14 cellular contexts compared by ENCODE assay signal in the genomic region with DNA sequence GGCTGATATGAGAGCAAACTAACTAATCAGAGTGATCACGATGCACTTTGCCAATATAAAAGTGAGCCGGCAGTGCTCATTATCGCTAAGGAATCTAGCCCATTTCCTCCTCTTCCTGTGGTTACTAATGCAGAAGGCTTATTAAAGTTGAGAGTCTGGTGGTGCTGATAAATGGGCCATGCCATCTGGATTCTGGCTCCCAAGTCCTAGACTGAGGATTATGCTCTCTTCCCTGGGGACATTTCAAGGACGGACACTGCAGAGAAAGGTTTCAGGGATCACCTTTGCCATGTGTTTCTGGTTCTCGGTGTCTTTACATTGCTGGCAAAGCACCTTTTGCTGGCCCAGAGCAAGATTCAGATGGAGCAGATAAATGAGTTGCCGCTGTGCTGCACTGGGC.
DNase-seq lines count a peak whose midpoint lies in the region; ATAC-seq, FAIRE-seq and TF ChIP-seq lines count a peak whose summit lies in the region.
"Had no signal": no experiment of that assay in that cellular context is flagged by ENCODE, and none has a peak within 500 bp of the region (broad histone marks: within the 10 kb centered on the region; RNA-seq: fewer than 3 reads in every experiment).

No MANE protein-coding gene starts in this region.

- TF ChIP-seq EP300 in SK-N-SH (IDR thresholded peaks at IDR 0.05; ENCODE audit: borderline replicate concordance in 1 of 2, low read depth in 1 of 2, low read length in 1 of 2), result peak; percentile 13 to 91; a peak in 2 of 4 replicates

- H3K27me3 ChIP-seq in SK-N-SH (ENCODE audit: insufficient read depth) (no peaks in the 10 kb centered on the region; the same call in 1 of the 2 replicates), endodermal cell (ENCODE audit: control insufficient read depth, insufficient read depth, low read length, poor library complexity, severe bottlenecking) (no peaks in the 10 kb centered on the region), prostate gland (replicated peaks; ENCODE audit: insufficient read depth) (no peaks in the 10 kb centered on the region)

- TF ChIP-seq CTCF in SK-N-SH (IDR thresholded peaks at IDR 0.05), result no peak
- no peak for TF ChIP-seq CTCF in endodermal cell (conservative IDR thresholded peaks at IDR 0.05)
- no peak for TF ChIP-seq CTCF in prostate gland (IDR thresholded peaks at IDR 0.05)

- TF ChIP-seq POLR2A in prostate gland (IDR thresholded peaks at IDR 0.05), result no peak

- CTCF ChIA-PET in SK-N-SH (lab: Yijun Ruan, JAX), result interaction anchor here (0.9 to 6.7 kb wide), 8 partner anchors 14 to 79 kb away, joined by 3 to 96 read pairs (median 18); no protein-coding TSS in a partner anchor

- H3K36me3 Mint-ChIP-seq in endodermal cell (ENCODE audit: low read depth), result peaks cover 2% of the 10 kb centered on the region
- H3K36me3 Mint-ChIP-seq: CD8-positive, alpha-beta T cell; memory B cell had no signal

- no peak overlapping the region for H3K4me3 ChIP-seq in SK-N-SH (ENCODE audit: low read depth in 2 of 2, low read length in 1 of 2)
- no peak overlapping the region for H3K4me3 ChIP-seq in endodermal cell (ENCODE audit: low read length)
- H3K4me3 ChIP-seq in prostate gland, result no peak overlapping the region

- H3F3A ChIP-seq in SK-N-SH (replicated peaks; ENCODE audit: insufficient read depth), result no peaks in the 10 kb centered on the region

- peak; percentile 23 for FAIRE-seq in GM19239 (lab: Jason Lieb, UNC)

- peaks cover 14% of the 10 kb centered on the region for H3K4me1 Mint-ChIP-seq in endodermal cell

- no peaks in the 10 kb centered on the region for H3K36me3 ChIP-seq in SK-N-SH (replicated peaks in 1 of 2; ENCODE audit: control insufficient read depth in 1 of 2, insufficient read depth in 2 of 2, low read length in 1 of 2)
- no peaks in the 10 kb centered on the region for H3K36me3 ChIP-seq in endodermal cell (ENCODE audit: control insufficient read depth, insufficient read depth, low read length)
- H3K36me3 ChIP-seq in prostate gland, result no peaks in the 10 kb centered on the region

- peaks cover 70% of the 10 kb centered on the region for H3K9me3 Mint-ChIP-seq in endodermal cell
- H3K9me3 Mint-ChIP-seq: CD8-positive, alpha-beta T cell had no signal

- no peak overlapping the region for H2AFZ ChIP-seq in SK-N-SH (ENCODE audit: low read depth)

- H3K9ac ChIP-seq in SK-N-SH, result no peak overlapping the region
- no peak overlapping the region for H3K9ac ChIP-seq in endodermal cell (ENCODE audit: extremely low read depth, low read length, poor library complexity, severe bottlenecking)

- H3K79me2 ChIP-seq in SK-N-SH (ENCODE audit: insufficient read depth), result no peaks in the 10 kb centered on the region

- H3K27me3 Mint-ChIP-seq in endodermal cell (ENCODE audit: insufficient read depth), result no peaks in the 10 kb centered on the region

- H3K27ac Mint-ChIP-seq in endodermal cell, result peak overlapping the region; percentile 82
- H3K27ac Mint-ChIP-seq: CD8-positive, alpha-beta T cell; memory B cell had no signal

- no peaks in the 10 kb centered on the region for H4K20me1 ChIP-seq in SK-N-SH (ENCODE audit: insufficient read depth)

- peak overlapping the region; percentile 25 to 99; a peak in 3 of 4 replicates for H3K27ac ChIP-seq in SK-N-SH (ENCODE audit: low read depth in 2 of 2, low read length in 1 of 2)
- no peak overlapping the region for H3K27ac ChIP-seq in endodermal cell (ENCODE audit: low read depth, low read length)
- peak overlapping the region; percentile 70 to 77 for H3K27ac ChIP-seq in prostate gland

- TF ChIP-seq RAD21 in SK-N-SH (IDR thresholded peaks at IDR 0.05; ENCODE audit: low read length), result 0 out of 2 replicates have a peak, but pooled peaks have one; percentile 4

- 8% methylated on average over 6 of the region's 6 CpGs for WGBS in SK-N-SH (ENCODE audit: low lambda C conversion rate)
- WGBS in endodermal cell (ENCODE audit: insufficient coverage in 1 of 2, insufficient read length in 1 of 2), 2 experiments, result 82 to 83% methylated on average over 1 to 5 of the region's 6 CpGs
- WGBS in prostate gland, result 7% methylated on average over 6 of the region's 6 CpGs

- POLR2A ChIA-PET in SK-N-SH (lab: Yijun Ruan, JAX), result interaction anchor here (1.0 to 2.6 kb wide), 3 partner anchors 81 to 230 kb away, joined by 4 to 8 read pairs (median 5); a partner anchor contains a TSS

- H3K9me3 ChIP-seq in SK-N-SH (no peaks in the 10 kb centered on the region), endodermal cell (ENCODE audit: control insufficient read depth, low read length) (no peaks in the 10 kb centered on the region), prostate gland (no peaks in the 10 kb centered on the region)

- ATAC-seq in GM21737 (IDR thresholded peaks at IDR 0.05; ENCODE audit: unreplicated experiment), result no peak
- ATAC-seq: CD8-positive, alpha-beta T cell had no signal

- H3K4me3 Mint-ChIP-seq in endodermal cell, result no peak overlapping the region
- H3K4me3 Mint-ChIP-seq: CD8-positive, alpha-beta T cell; memory B cell had no signal

- H3K4me1 ChIP-seq in SK-N-SH (ENCODE audit: control insufficient read depth in 1 of 2, insufficient read depth in 2 of 2, low read depth in 1 of 2, low read length in 1 of 2) (peaks cover 8 to 67% of the 10 kb centered on the region in 2 experiments; a peak in 3 of 4 replicates), endodermal cell (ENCODE audit: control insufficient read depth, insufficient read depth, low read length) (no peaks in the 10 kb centered on the region), prostate gland (replicated peaks) (no peaks in the 10 kb centered on the region)

- no peak for DNase-seq in GM19239 (ENCODE audit: insufficient read length, low spot score)
- DNase-seq in SK-N-SH, result peak; percentile 66
- no peak for DNase-seq in endodermal cell
- no peak for DNase-seq in prostate gland (ENCODE audit: low spot score)
- DNase-seq in midbrain (lab: John Stamatoyannopoulos, UW), result no peak
- no peak for DNase-seq in GM19240 (ENCODE audit: insufficient read length, low spot score)
- DNase-seq in NAMALWA (ENCODE audit: low spot score), result no peak
- DNase-seq: activated CD4-positive, CD25-positive, alpha-beta regulatory T cell treated with anti-CD3 and anti-CD28 coated beads, Interleukin-2, amount 50 U/mL, for 72 hours; activated T-cell treated with anti-CD3 and anti-CD28 coated beads, Interleukin-2, amount 50 U/mL, for 1 hour; CD8-positive, alpha-beta T cell; NCI-H510A; SHP77 treated with DMSO at 0.1 percent for 48 hours had no signal

- no peaks in the 10 kb centered on the region for H3K9me2 ChIP-seq in SK-N-SH

- intact Hi-C loops in prostate gland (cut with DNase I), result no loop called here

- peak overlapping the region; percentile 57; the same call in 1 of the 2 replicates for H3K4me2 ChIP-seq in SK-N-SH

TF ChIP-seq in SK-N-SH, 30 proteins besides CTCF, POLR2A, EP300 and RAD21 (continues in another document):
- TF ChIP-seq TEAD4 (IDR thresholded peaks at IDR 0.05; ENCODE audit: borderline replicate concordance, insufficient read depth), result no peak
- no peak for TF ChIP-seq FOSL2 (IDR thresholded peaks at IDR 0.05; ENCODE audit: borderline replicate concordance, low read depth)
- TF ChIP-seq JUND (IDR thresholded peaks at IDR 0.05), result no peak
- no peak for TF ChIP-seq SIN3A (IDR thresholded peaks at IDR 0.05; ENCODE audit: borderline replicate concordance, low read depth, low read length)
- peak; percentile 45; the same call in 1 of the 2 replicates for TF ChIP-seq FOXJ3 (CRISPR knock-in tag; IDR thresholded peaks at IDR 0.05)
- TF ChIP-seq, protein P1, sequence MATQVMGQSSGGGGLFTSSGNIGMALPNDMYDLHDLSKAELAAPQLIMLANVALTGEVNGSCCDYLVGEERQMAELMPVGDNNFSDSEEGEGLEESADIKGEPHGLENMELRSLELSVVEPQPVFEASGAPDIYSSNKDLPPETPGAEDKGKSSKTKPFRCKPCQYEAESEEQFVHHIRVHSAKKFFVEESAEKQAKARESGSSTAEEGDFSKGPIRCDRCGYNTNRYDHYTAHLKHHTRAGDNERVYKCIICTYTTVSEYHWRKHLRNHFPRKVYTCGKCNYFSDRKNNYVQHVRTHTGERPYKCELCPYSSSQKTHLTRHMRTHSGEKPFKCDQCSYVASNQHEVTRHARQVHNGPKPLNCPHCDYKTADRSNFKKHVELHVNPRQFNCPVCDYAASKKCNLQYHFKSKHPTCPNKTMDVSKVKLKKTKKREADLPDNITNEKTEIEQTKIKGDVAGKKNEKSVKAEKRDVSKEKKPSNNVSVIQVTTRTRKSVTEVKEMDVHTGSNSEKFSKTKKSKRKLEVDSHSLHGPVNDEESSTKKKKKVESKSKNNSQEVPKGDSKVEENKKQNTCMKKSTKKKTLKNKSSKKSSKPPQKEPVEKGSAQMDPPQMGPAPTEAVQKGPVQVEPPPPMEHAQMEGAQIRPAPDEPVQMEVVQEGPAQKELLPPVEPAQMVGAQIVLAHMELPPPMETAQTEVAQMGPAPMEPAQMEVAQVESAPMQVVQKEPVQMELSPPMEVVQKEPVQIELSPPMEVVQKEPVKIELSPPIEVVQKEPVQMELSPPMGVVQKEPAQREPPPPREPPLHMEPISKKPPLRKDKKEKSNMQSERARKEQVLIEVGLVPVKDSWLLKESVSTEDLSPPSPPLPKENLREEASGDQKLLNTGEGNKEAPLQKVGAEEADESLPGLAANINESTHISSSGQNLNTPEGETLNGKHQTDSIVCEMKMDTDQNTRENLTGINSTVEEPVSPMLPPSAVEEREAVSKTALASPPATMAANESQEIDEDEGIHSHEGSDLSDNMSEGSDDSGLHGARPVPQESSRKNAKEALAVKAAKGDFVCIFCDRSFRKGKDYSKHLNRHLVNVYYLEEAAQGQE (IDR thresholded peaks at IDR 0.05; ENCODE audit: low read depth, low read length), result no peak
- TF ChIP-seq NRF1 (IDR thresholded peaks at IDR 0.05; ENCODE audit: low read depth, low read length), result no peak
- TF ChIP-seq, protein P2, sequence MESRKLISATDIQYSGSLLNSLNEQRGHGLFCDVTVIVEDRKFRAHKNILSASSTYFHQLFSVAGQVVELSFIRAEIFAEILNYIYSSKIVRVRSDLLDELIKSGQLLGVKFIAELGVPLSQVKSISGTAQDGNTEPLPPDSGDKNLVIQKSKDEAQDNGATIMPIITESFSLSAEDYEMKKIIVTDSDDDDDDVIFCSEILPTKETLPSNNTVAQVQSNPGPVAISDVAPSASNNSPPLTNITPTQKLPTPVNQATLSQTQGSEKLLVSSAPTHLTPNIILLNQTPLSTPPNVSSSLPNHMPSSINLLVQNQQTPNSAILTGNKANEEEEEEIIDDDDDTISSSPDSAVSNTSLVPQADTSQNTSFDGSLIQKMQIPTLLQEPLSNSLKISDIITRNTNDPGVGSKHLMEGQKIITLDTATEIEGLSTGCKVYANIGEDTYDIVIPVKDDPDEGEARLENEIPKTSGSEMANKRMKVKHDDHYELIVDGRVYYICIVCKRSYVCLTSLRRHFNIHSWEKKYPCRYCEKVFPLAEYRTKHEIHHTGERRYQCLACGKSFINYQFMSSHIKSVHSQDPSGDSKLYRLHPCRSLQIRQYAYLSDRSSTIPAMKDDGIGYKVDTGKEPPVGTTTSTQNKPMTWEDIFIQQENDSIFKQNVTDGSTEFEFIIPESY (IDR thresholded peaks at IDR 0.05; ENCODE audit: borderline replicate concordance, low read depth), result no peak
- TF ChIP-seq RFX5 (IDR thresholded peaks at IDR 0.05; ENCODE audit: low read length), result no peak
- peak; percentile 61; the same call in 1 of the 2 replicates for TF ChIP-seq TCF12 (IDR thresholded peaks at IDR 0.05)
